ENCODE assay signal across 8 cellular contexts in genomic region chr20:34581341-34582189, GRCh38. TPM values are rescaled to one million over a fixed set of nuclear protein-coding genes. Genes with fewer than 3 reads are reported as not detected.
DNase-seq lines count a peak whose midpoint lies in the region; ATAC-seq lines count a peak whose summit lies in the region.

No MANE protein-coding gene starts in this region.

- H3K27me3 Mint-ChIP-seq in activated T-cell treated with anti-CD3 and anti-CD28 coated beads, Interleukin-2, amount 50 U/mL, for 24 hours: no peaks in the 10 kb centered on the region
- H3K27me3 Mint-ChIP-seq in activated T-cell treated with anti-CD3 and anti-CD28 coated beads, Interleukin-2, amount 50 U/mL, for 72 hours (ENCODE audit: low read depth): no peaks in the 10 kb centered on the region

- peak; percentile 91 to 93 for ATAC-seq in activated T-cell treated with anti-CD3 and anti-CD28 coated beads, Interleukin-2, amount 50 U/mL, for 72 hours (replicated peaks in 1 of 2)
- peak; percentile 92 for ATAC-seq in stimulated activated naive CD8-positive, alpha-beta T cell treated with anti-CD3 and anti-CD28 coated beads, Interleukin-15, Interleukin-2, amounts not matched to agents 100 U/mL and 50 U/mL, for 24 hours
- no peak for ATAC-seq in GM21367 (IDR thresholded peaks at IDR 0.05; ENCODE audit: unreplicated experiment)

- DNase-seq in activated T-cell treated with anti-CD3 and anti-CD28 coated beads, Interleukin-2, amount 50 U/mL, for 24 hours: no peak
- DNase-seq in activated T-cell treated with anti-CD3 and anti-CD28 coated beads for 4 hours: no peak
- DNase-seq in activated T-cell treated with anti-CD3 and anti-CD28 coated beads, Interleukin-2, amount 50 U/mL, for 72 hours: peak; percentile 66 to 71
- peak; percentile 42 for DNase-seq in hepatic stellate cell (ENCODE audit: low spot score)
- DNase-seq in stimulated activated naive CD8-positive, alpha-beta T cell treated with anti-CD3 and anti-CD28 coated beads, Interleukin-15, Interleukin-2, amounts not matched to agents 100 U/mL and 50 U/mL, for 24 hours: peak; percentile 39
- no peak for DNase-seq in central memory CD4-positive, alpha-beta T cell
- no peak for DNase-seq in HUDEP-2 (lab: John Stamatoyannopoulos, UW; ENCODE audit: unreplicated experiment in 76 of 76)

- no peaks in the 10 kb centered on the region for H3K9me3 Mint-ChIP-seq in activated T-cell treated with anti-CD3 and anti-CD28 coated beads, Interleukin-2, amount 50 U/mL, for 24 hours
- no peaks in the 10 kb centered on the region for H3K9me3 Mint-ChIP-seq in activated T-cell treated with anti-CD3 and anti-CD28 coated beads, Interleukin-2, amount 50 U/mL, for 72 hours

- H3K4me3 Mint-ChIP-seq in activated T-cell treated with anti-CD3 and anti-CD28 coated beads, Interleukin-2, amount 50 U/mL, for 24 hours: no peak overlapping the region
- peak overlapping the region; percentile 67 to 74 for H3K4me3 Mint-ChIP-seq in activated T-cell treated with anti-CD3 and anti-CD28 coated beads, Interleukin-2, amount 50 U/mL, for 72 hours

- H3K4me1 Mint-ChIP-seq in activated T-cell treated with anti-CD3 and anti-CD28 coated beads, Interleukin-2, amount 50 U/mL, for 24 hours (ENCODE audit: low read depth): peaks cover 29% of the 10 kb centered on the region
- H3K4me1 Mint-ChIP-seq in activated T-cell treated with anti-CD3 and anti-CD28 coated beads, Interleukin-2, amount 50 U/mL, for 72 hours (ENCODE audit: low read depth): peaks cover 40% of the 10 kb centered on the region

- peak overlapping the region; percentile 92 for H3K27ac Mint-ChIP-seq in activated T-cell treated with anti-CD3 and anti-CD28 coated beads, Interleukin-2, amount 50 U/mL, for 24 hours
- peak overlapping the region; percentile 88 for H3K27ac Mint-ChIP-seq in activated T-cell treated with anti-CD3 and anti-CD28 coated beads, Interleukin-2, amount 50 U/mL, for 72 hours

- H3K36me3 Mint-ChIP-seq in activated T-cell treated with anti-CD3 and anti-CD28 coated beads, Interleukin-2, amount 50 U/mL, for 24 hours (ENCODE audit: low read depth): peaks cover 75% of the 10 kb centered on the region
- peaks cover 0 to 4% of the 10 kb centered on the region in 2 donors for H3K36me3 Mint-ChIP-seq in activated T-cell treated with anti-CD3 and anti-CD28 coated beads, Interleukin-2, amount 50 U/mL, for 72 hours (ENCODE audit: insufficient read depth in 2 of 2)

RNA-seq across cellular contexts. Expression of gene MAP1LC3A, which starts 23.0 kb away (rescaled TPM):
- 1 to 10 TPM; 3.7 to 5.2 TPM for total RNA-seq in activated T-cell treated with anti-CD3 and anti-CD28 coated beads, Interleukin-2, amount 50 U/mL, for 72 hours

Comparison
In these comparisons a context has a peak if more than half of its experiments do, and no peak if none do; other contexts are left out.
1. DNase-seq: peak in activated T-cell treated with anti-CD3 and anti-CD28 coated beads, Interleukin-2, amount 50 U/mL, for 72 hours (2 of 2), hepatic stellate cell (single experiment) and stimulated activated naive CD8-positive, alpha-beta T cell treated with anti-CD3 and anti-CD28 coated beads, Interleukin-15, Interleukin-2, amounts not matched to agents 100 U/mL and 50 U/mL, for 24 hours (single experiment); none in activated T-cell treated with anti-CD3 and anti-CD28 coated beads, Interleukin-2, amount 50 U/mL, for 24 hours (single experiment), activated T-cell treated with anti-CD3 and anti-CD28 coated beads for 4 hours (single experiment), central memory CD4-positive, alpha-beta T cell (single experiment) and HUDEP-2 (0 of 76).